Comparison of ENCODE assay signal across 25 cellular contexts in genomic region chr5:7426284-7426683, GRCh38.
"Had no signal": no experiment of that assay in that cellular context is flagged by ENCODE, and none has a peak within 500 bp of the region (broad histone marks: within the 10 kb centered on the region; RNA-seq: fewer than 3 reads in every experiment).

No MANE protein-coding gene starts in this region.

- H3K9me3 ChIP-seq: breast epithelium, esophagus squamous epithelium, left ventricle myocardium inferior, neutrophil, right lobe of liver, testis, transverse colon had no signal

- H3K27me3 ChIP-seq: breast epithelium, esophagus squamous epithelium, neutrophil, right lobe of liver, testis, transverse colon had no signal

- DNase-seq: activated CD4-positive, alpha-beta T cell treated with anti-CD3 and anti-CD28 coated beads for 36 hours; activated CD4-positive, CD25-positive, alpha-beta regulatory T cell; activated CD8-positive, alpha-beta memory T cell treated with anti-CD3 and anti-CD28 coated beads, Interleukin-2, amount 10 ng/mL, durations not matched to agents 7 days and 5 days; activated CD8-positive, alpha-beta T cell treated with anti-CD3 and anti-CD28 coated beads, Interleukin-2, amount 10 ng/mL, durations not matched to agents 7 days and 5 days; activated naive CD4-positive, alpha-beta T cell; activated T-cell treated with anti-CD3 and anti-CD28 coated beads, Interleukin-2, amount 50 U/mL, for 48 hours; central memory CD4-positive, alpha-beta T cell; effector CD4-positive, alpha-beta T cell; esophagus squamous epithelium; foreskin melanocyte; left ventricle myocardium inferior; right lobe of liver; stimulated activated CD4-positive, alpha-beta T cell treated with anti-CD3 and anti-CD28 coated beads, Interleukin-12 subunit alpha, Interleukin-12 subunit beta, amount 100 ng/mL, for 4 hours; stimulated activated CD4-positive, alpha-beta T cell treated with anti-CD3 and anti-CD28 coated beads, Interleukin-4, amount 100 ng/mL, for 1 hour; stimulated activated naive CD8-positive, alpha-beta T cell treated with anti-CD3 and anti-CD28 coated beads, Interleukin-15, Interleukin-2, amounts not matched to agents 100 U/mL and 50 U/mL, for 24 hours; testis; transverse colon had no signal

- ATAC-seq: activated CD4-positive, alpha-beta T cell treated with anti-CD3 and anti-CD28 coated beads for 36 hours; activated CD8-positive, alpha-beta memory T cell treated with anti-CD3 and anti-CD28 coated beads, Interleukin-2, amount 10 ng/mL, durations not matched to agents 7 days and 5 days; activated CD8-positive, alpha-beta T cell treated with anti-CD3 and anti-CD28 coated beads, Interleukin-2, amount 10 ng/mL, durations not matched to agents 7 days and 5 days; activated naive CD4-positive, alpha-beta T cell treated with anti-CD3 and anti-CD28 coated beads, Interleukin-2, amount 50 U/mL, for 72 hours; right lobe of liver; stimulated activated naive CD8-positive, alpha-beta T cell treated with anti-CD3 and anti-CD28 coated beads, Interleukin-15, Interleukin-2, amounts not matched to agents 100 U/mL and 50 U/mL, for 24 hours had no signal

- H3K36me3 Mint-ChIP-seq: activated CD8-positive, alpha-beta memory T cell treated with anti-CD3 and anti-CD28 coated beads, Interleukin-2, amount 10 ng/mL, durations not matched to agents 7 days and 5 days; activated naive CD4-positive, alpha-beta T cell treated with anti-CD3 and anti-CD28 coated beads, Interleukin-2, amount 50 U/mL, for 72 hours had no signal

- H3K4me1 ChIP-seq: breast epithelium, left ventricle myocardium inferior, right lobe of liver, testis had no signal

- H3K4me3 ChIP-seq: breast epithelium, esophagus squamous epithelium, left ventricle myocardium inferior, lung, right lobe of liver, skin epidermis, testis, transverse colon had no signal

- H3K27ac ChIP-seq: breast epithelium, esophagus squamous epithelium, left ventricle myocardium inferior, neutrophil, right lobe of liver, skin epidermis, testis, transverse colon had no signal

- H3K36me3 ChIP-seq: breast epithelium, esophagus squamous epithelium, left ventricle myocardium inferior, neutrophil, right lobe of liver, transverse colon had no signal

- H3K9me3 Mint-ChIP-seq: dendritic cell treated with granulocyte-macrophage colony-stimulating factor and Interleukin-4, amounts not matched to agents 40 ng/mL and 50 ng/mL, for 4 days; nephron; T-helper 2 cell treated with Interferon-gamma antibody and Interleukin-4, amounts not matched to agents 5 μg/mL and 100 μg/mL, for 36 hours had no signal

- H3K4me3 Mint-ChIP-seq: activated CD4-positive, alpha-beta T cell treated with anti-CD3 and anti-CD28 coated beads for 36 hours; activated CD8-positive, alpha-beta memory T cell treated with anti-CD3 and anti-CD28 coated beads, Interleukin-2, amount 10 ng/mL, durations not matched to agents 7 days and 5 days; activated CD8-positive, alpha-beta T cell treated with anti-CD3 and anti-CD28 coated beads, Interleukin-2, amount 10 ng/mL, durations not matched to agents 7 days and 5 days; dendritic cell treated with granulocyte-macrophage colony-stimulating factor and Interleukin-4, amounts not matched to agents 40 ng/mL and 50 ng/mL, for 4 days; nephron; T-helper 2 cell treated with Interferon-gamma antibody and Interleukin-4, amounts not matched to agents 5 μg/mL and 100 μg/mL, for 36 hours had no signal

- H3K4me1 Mint-ChIP-seq: activated CD4-positive, alpha-beta T cell treated with anti-CD3 and anti-CD28 coated beads for 36 hours; activated CD8-positive, alpha-beta memory T cell treated with anti-CD3 and anti-CD28 coated beads, Interleukin-2, amount 10 ng/mL, durations not matched to agents 7 days and 5 days had no signal

- H3K27me3 Mint-ChIP-seq: activated CD8-positive, alpha-beta memory T cell treated with anti-CD3 and anti-CD28 coated beads, Interleukin-2, amount 10 ng/mL, durations not matched to agents 7 days and 5 days; dendritic cell treated with granulocyte-macrophage colony-stimulating factor and Interleukin-4, amounts not matched to agents 40 ng/mL and 50 ng/mL, for 4 days had no signal

- H3K27ac Mint-ChIP-seq: activated CD4-positive, alpha-beta T cell treated with anti-CD3 and anti-CD28 coated beads for 36 hours; activated CD8-positive, alpha-beta memory T cell treated with anti-CD3 and anti-CD28 coated beads, Interleukin-2, amount 10 ng/mL, durations not matched to agents 7 days and 5 days; activated CD8-positive, alpha-beta T cell treated with anti-CD3 and anti-CD28 coated beads, Interleukin-2, amount 10 ng/mL, durations not matched to agents 7 days and 5 days; activated naive CD4-positive, alpha-beta T cell treated with anti-CD3 and anti-CD28 coated beads, Interleukin-2, amount 50 U/mL, for 72 hours; dendritic cell treated with granulocyte-macrophage colony-stimulating factor and Interleukin-4, amounts not matched to agents 40 ng/mL and 50 ng/mL, for 4 days; nephron; T-helper 2 cell treated with Interferon-gamma antibody and Interleukin-4, amounts not matched to agents 5 μg/mL and 100 μg/mL, for 36 hours had no signal
